10 cellular contexts compared by ENCODE assay signal in the genomic region with DNA sequence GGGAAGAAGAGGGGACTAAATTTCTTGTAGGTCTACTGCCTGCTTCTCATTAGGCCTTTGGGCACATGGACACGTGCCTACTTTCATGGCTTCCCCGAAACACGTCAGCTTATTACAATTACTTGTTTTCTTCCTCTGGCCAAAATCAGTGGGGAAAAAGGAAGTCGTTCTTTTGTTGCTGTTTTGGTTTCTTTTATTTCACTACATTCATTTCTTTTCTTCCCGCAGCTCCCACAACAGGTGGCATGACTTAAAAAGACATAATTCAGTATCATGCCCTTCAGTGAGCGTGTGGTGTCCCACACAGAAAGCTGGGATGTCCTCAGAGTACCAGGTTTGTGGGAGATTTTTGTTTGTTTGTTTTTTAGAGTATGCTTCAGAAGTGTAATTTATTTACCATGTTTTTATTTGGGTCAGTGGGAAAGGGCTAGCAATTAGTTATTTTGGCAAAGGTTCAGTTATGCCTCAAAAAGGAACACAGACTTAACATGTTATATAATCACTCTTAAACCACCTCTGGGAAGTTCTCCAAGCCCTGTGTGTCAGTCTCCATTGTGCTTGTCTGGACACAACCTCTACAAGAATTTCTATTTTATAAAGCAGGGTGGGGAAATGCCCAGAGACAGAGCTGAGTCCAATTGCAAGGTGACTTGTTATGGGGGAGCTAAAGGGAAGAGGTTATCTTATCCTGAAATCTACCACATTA. TPM values are rescaled to one million over a fixed set of nuclear protein-coding genes. Genes with fewer than 3 reads are reported as not detected.
DNase-seq lines count a peak whose midpoint lies in the region; ATAC-seq and TF ChIP-seq lines count a peak whose summit lies in the region.
"Had no signal": no experiment of that assay in that cellular context is flagged by ENCODE, and none has a peak within 500 bp of the region (broad histone marks: within the 10 kb centered on the region; RNA-seq: fewer than 3 reads in every experiment).

No MANE protein-coding gene starts in this region.

- no peak overlapping the region for H3K4me2 ChIP-seq in neuronal stem cell (ENCODE audit: insufficient read depth, low read length, poor library complexity, severe bottlenecking)

- H3K9me3 Mint-ChIP-seq in activated CD8-positive, alpha-beta memory T cell treated with anti-CD3 and anti-CD28 coated beads, Interleukin-2, amount 10 ng/mL, durations not matched to agents 7 days and 5 days (ENCODE audit: low read depth) = no peaks in the 10 kb centered on the region
- H3K9me3 Mint-ChIP-seq: activated T-helper 1 cell treated with anti-CD3 and anti-CD28 coated beads, Interleukin-12 subunit alpha, Interleukin-12 subunit beta, Interleukin-2, Interleukin-4 antibody, amounts not matched to agents 30 ng/mL and 10 ng/mL and 1 ng/mL, durations not matched to agents 14 hours and 24 hours and 36 hours had no signal

- peak; percentile 41 for ATAC-seq in HG03432 (IDR thresholded peaks at IDR 0.05; ENCODE audit: unreplicated experiment)
- peak in 7 of 8 donors; percentile 32 to 73 (median 66) for ATAC-seq in heart right ventricle
- no peak for ATAC-seq in activated CD4-positive, CD25-positive, alpha-beta regulatory T cell treated with anti-CD3 and anti-CD28 coated beads, Interleukin-2, amount 50 U/mL, for 24 hours
- no peak for ATAC-seq in activated CD8-positive, alpha-beta memory T cell treated with anti-CD3 and anti-CD28 coated beads, Interleukin-2, amount 10 ng/mL, durations not matched to agents 7 days and 5 days

- no peak overlapping the region for H4K91ac ChIP-seq in neuronal stem cell (ENCODE audit: low read depth, low read length, poor library complexity)

- H2AK5ac ChIP-seq in neuronal stem cell (ENCODE audit: low read depth, low read length) = no peak overlapping the region

- 54 to 56% methylated on average over 6 of the region's 6 CpGs for WGBS in heart right ventricle, 2 donors
- no CpG with 5 or more reads among the region's 6 CpGs for WGBS in neuronal stem cell (ENCODE audit: extremely low coverage in 2 of 2, insufficient read length in 2 of 2, insufficient replicate concordance in 1 of 2), 2 donors

- H2BK15ac ChIP-seq in neuronal stem cell (ENCODE audit: low read length) = no peak overlapping the region

- no peak overlapping the region for H3K14ac ChIP-seq in neuronal stem cell (ENCODE audit: low read length)

- H3K9ac ChIP-seq in neuronal stem cell (ENCODE audit: low read depth, low read length, poor library complexity) = no peak overlapping the region

- H3K4ac ChIP-seq in neuronal stem cell (ENCODE audit: low read length) = no peak overlapping the region

- H3K23ac ChIP-seq in neuronal stem cell (ENCODE audit: low read depth, low read length, poor library complexity) = no peak overlapping the region

- H3K9me3 ChIP-seq in ascending aorta (no peaks in the 10 kb centered on the region), heart right ventricle (no peaks in the 10 kb centered on the region), neuronal stem cell (replicated peaks in 1 of 2; ENCODE audit: control insufficient read depth in 2 of 2, insufficient read depth in 1 of 2, low read depth in 1 of 2, low read length in 2 of 2) (peaks cover 2 to 12% of the 10 kb centered on the region in 2 donors)

- no peak for TF ChIP-seq CTCF in ascending aorta (IDR thresholded peaks at IDR 0.05)
- no peak for TF ChIP-seq CTCF in heart right ventricle (IDR thresholded peaks at IDR 0.05)

- H2BK5ac ChIP-seq in neuronal stem cell (ENCODE audit: low read length) = no peak overlapping the region

- no peaks in the 10 kb centered on the region for H3K79me1 ChIP-seq in neuronal stem cell (ENCODE audit: low read depth, low read length)

- H3K4me3 ChIP-seq in ascending aorta = no peak overlapping the region
- H3K4me3 ChIP-seq in heart right ventricle = no peak overlapping the region
- H3K4me3 ChIP-seq in neuronal stem cell (ENCODE audit: low read length in 2 of 2) = no peak overlapping the region

- no peak overlapping the region for H2BK120ac ChIP-seq in neuronal stem cell (ENCODE audit: low read depth, low read length)

- H3K4me1 ChIP-seq in ascending aorta (peaks cover 0 to 6% of the 10 kb centered on the region in 2 donors), heart right ventricle (peaks cover 0 to 37% (median 22%) of the 10 kb centered on the region in 9 donors), neuronal stem cell (ENCODE audit: control insufficient read depth in 2 of 2, insufficient read depth in 1 of 2, low read depth in 1 of 2, low read length in 2 of 2) (peaks cover 7% of the 10 kb centered on the region in 2 donors)

- no peak overlapping the region for H3K4me3 Mint-ChIP-seq in activated CD8-positive, alpha-beta memory T cell treated with anti-CD3 and anti-CD28 coated beads, Interleukin-2, amount 10 ng/mL, durations not matched to agents 7 days and 5 days
- H3K4me3 Mint-ChIP-seq: activated T-helper 1 cell treated with anti-CD3 and anti-CD28 coated beads, Interleukin-12 subunit alpha, Interleukin-12 subunit beta, Interleukin-2, Interleukin-4 antibody, amounts not matched to agents 30 ng/mL and 10 ng/mL and 1 ng/mL, durations not matched to agents 14 hours and 24 hours and 36 hours had no signal

- H3K27ac ChIP-seq in ascending aorta (peak overlapping the region; percentile 7 to 20), heart right ventricle (peak overlapping the region; percentile 9 to 85 (median 72)), neuronal stem cell (replicated peaks; ENCODE audit: low read length) (no peak overlapping the region)

- H3K27me3 ChIP-seq in ascending aorta (no peaks in the 10 kb centered on the region), heart right ventricle (no peaks in the 10 kb centered on the region), neuronal stem cell (ENCODE audit: control insufficient read depth in 3 of 3, insufficient read depth in 3 of 3, low read depth in 1 of 3, low read length in 3 of 3) (no peaks in the 10 kb centered on the region)

- H3K18ac ChIP-seq in neuronal stem cell (ENCODE audit: low read length) = no peak overlapping the region

- no peak overlapping the region for H4K8ac ChIP-seq in neuronal stem cell (ENCODE audit: low read depth, low read length)

- peaks cover 11% of the 10 kb centered on the region for H3K4me1 Mint-ChIP-seq in activated CD8-positive, alpha-beta memory T cell treated with anti-CD3 and anti-CD28 coated beads, Interleukin-2, amount 10 ng/mL, durations not matched to agents 7 days and 5 days

- H3K36me3 ChIP-seq in ascending aorta (no peaks in the 10 kb centered on the region), heart right ventricle (no peaks in the 10 kb centered on the region), neuronal stem cell (replicated peaks in 1 of 2; ENCODE audit: control insufficient read depth in 2 of 2, insufficient read depth in 2 of 2, low read length in 2 of 2) (no peaks in the 10 kb centered on the region)

- peaks cover 3% of the 10 kb centered on the region for H3K27me3 Mint-ChIP-seq in activated CD8-positive, alpha-beta memory T cell treated with anti-CD3 and anti-CD28 coated beads, Interleukin-2, amount 10 ng/mL, durations not matched to agents 7 days and 5 days

- CTCF ChIA-PET in activated CD8-positive, alpha-beta memory T cell treated with anti-CD3 and anti-CD28 coated beads, Interleukin-2, amount 10 ng/mL, durations not matched to agents 7 days and 5 days (lab: Charles Lee) = interaction anchor here (1.2 to 1.3 kb wide), 2 partner anchors 11 to 212 kb away, joined by 3 to 5 read pairs; no protein-coding TSS in a partner anchor

- no peak overlapping the region for H2AFZ ChIP-seq in neuronal stem cell (ENCODE audit: low read length)

- DNase-seq in ascending aorta (ENCODE audit: low spot score in 2 of 2) = no peak
- DNase-seq in heart right ventricle = peak in 1 of 2 donors; percentile 45
- peak; percentile 31 for DNase-seq in smooth muscle cell of the brain vasculature (ENCODE audit: low read depth, low spot score)
- DNase-seq in activated CD8-positive, alpha-beta memory T cell treated with anti-CD3 and anti-CD28 coated beads, Interleukin-2, amount 10 ng/mL, durations not matched to agents 7 days and 5 days = no peak
- DNase-seq in neuronal stem cell (ENCODE audit: low spot score) = no peak
- DNase-seq: stimulated activated CD4-positive, alpha-beta T cell treated with anti-CD3 and anti-CD28 coated beads, Interleukin-2, amount 100 ng/mL, for 24 hours; T-helper 1 cell had no signal

- H3K36me3 Mint-ChIP-seq in activated CD8-positive, alpha-beta memory T cell treated with anti-CD3 and anti-CD28 coated beads, Interleukin-2, amount 10 ng/mL, durations not matched to agents 7 days and 5 days = no peaks in the 10 kb centered on the region

- no peak overlapping the region for H2BK12ac ChIP-seq in neuronal stem cell (ENCODE audit: low read length)

- H3K27ac Mint-ChIP-seq in activated CD8-positive, alpha-beta memory T cell treated with anti-CD3 and anti-CD28 coated beads, Interleukin-2, amount 10 ng/mL, durations not matched to agents 7 days and 5 days = no peak overlapping the region
- H3K27ac Mint-ChIP-seq: activated T-helper 1 cell treated with anti-CD3 and anti-CD28 coated beads, Interleukin-12 subunit alpha, Interleukin-12 subunit beta, Interleukin-2, Interleukin-4 antibody, amounts not matched to agents 30 ng/mL and 10 ng/mL and 1 ng/mL, durations not matched to agents 14 hours and 24 hours and 36 hours had no signal

- intact Hi-C loops in ascending aorta (cut with DNase I) = no loop called here
- intact Hi-C loops in heart right ventricle (cut with DNase I) = loop anchor here in 2 of 10 donors (5.0 kb wide), 1 partner anchor 45 kb away; the partner anchor contains the start of gene SPRY1 (in 2 of the 2)

RNA-seq across cellular contexts. Expression of gene SPRY1, which starts 44.2 kb away (rescaled TPM):
- total RNA-seq in ascending aorta (348 TPM), heart right ventricle (10 to 100 TPM; 21.6 to 61.7 (median 37.4) TPM)
- 10 to 100 TPM; 30.2 to 42.2 TPM for polyA plus RNA-seq in heart right ventricle
- 100 to 1,000 TPM in 1 of 2 experiments, 10 to 100 TPM in 1; 73.7 to 126 TPM for total RNA-seq in activated CD8-positive, alpha-beta memory T cell treated with anti-CD3 and anti-CD28 coated beads, Interleukin-2, amount 10 ng/mL, durations not matched to agents 7 days and 5 days
- 92.4 TPM for polyA plus RNA-seq in neuronal stem cell (2013, experiment 1 of 2)
- 97.0 TPM for polyA plus RNA-seq in neuronal stem cell (2013, experiment 2 of 2)

Comparison
In these comparisons a context has a peak if more than half of its experiments do, and no peak if none do; other contexts are left out.
1. ATAC-seq: peak in HG03432 (single experiment) and heart right ventricle (7 of 8); none in activated CD4-positive, CD25-positive, alpha-beta regulatory T cell treated with anti-CD3 and anti-CD28 coated beads, Interleukin-2, amount 50 U/mL, for 24 hours (0 of 2) and activated CD8-positive, alpha-beta memory T cell treated with anti-CD3 and anti-CD28 coated beads, Interleukin-2, amount 10 ng/mL, durations not matched to agents 7 days and 5 days (single experiment).